16 cellular contexts compared by ENCODE assay signal in genomic region chr10:130461631-130462030, GRCh38.
DNase-seq lines count a peak whose midpoint lies in the region; ATAC-seq and TF ChIP-seq lines count a peak whose summit lies in the region.
"Had no signal": no experiment of that assay in that cellular context is flagged by ENCODE, and none has a peak within 500 bp of the region (broad histone marks: within the 10 kb centered on the region; RNA-seq: fewer than 3 reads in every experiment).

No MANE protein-coding gene starts in this region.

- TF ChIP-seq CTCF in coronary artery (IDR thresholded peaks at IDR 0.05) = no peak
- no peak for TF ChIP-seq CTCF in osteocyte (IDR thresholded peaks at IDR 0.05)

- H3K27ac Mint-ChIP-seq in activated CD8-positive, alpha-beta memory T cell treated with anti-CD3 and anti-CD28 coated beads, Interleukin-2, amount 10 ng/mL, durations not matched to agents 7 days and 5 days = no peak overlapping the region
- H3K27ac Mint-ChIP-seq in osteocyte (ENCODE audit: unreplicated experiment) = no peak overlapping the region
- H3K27ac Mint-ChIP-seq: B cell; CD4-positive, alpha-beta T cell; GM23338 had no signal

- H3K4me3 Mint-ChIP-seq in activated CD8-positive, alpha-beta memory T cell treated with anti-CD3 and anti-CD28 coated beads, Interleukin-2, amount 10 ng/mL, durations not matched to agents 7 days and 5 days = no peak overlapping the region
- H3K4me3 Mint-ChIP-seq in osteocyte (ENCODE audit: unreplicated experiment) = no peak overlapping the region
- H3K4me3 Mint-ChIP-seq: B cell; CD4-positive, alpha-beta T cell; GM23338 had no signal

- ATAC-seq in activated CD8-positive, alpha-beta memory T cell treated with anti-CD3 and anti-CD28 coated beads, Interleukin-2, amount 10 ng/mL, durations not matched to agents 7 days and 5 days = no peak
- ATAC-seq: GM12878, GM23338 had no signal

- H3K9me3 Mint-ChIP-seq in activated CD8-positive, alpha-beta memory T cell treated with anti-CD3 and anti-CD28 coated beads, Interleukin-2, amount 10 ng/mL, durations not matched to agents 7 days and 5 days (ENCODE audit: low read depth) = peaks cover 5% of the 10 kb centered on the region
- peaks cover 48% of the 10 kb centered on the region for H3K9me3 Mint-ChIP-seq in osteocyte (ENCODE audit: unreplicated experiment)
- H3K9me3 Mint-ChIP-seq: CD4-positive, alpha-beta T cell had no signal

- H3K27me3 Mint-ChIP-seq in activated CD8-positive, alpha-beta memory T cell treated with anti-CD3 and anti-CD28 coated beads, Interleukin-2, amount 10 ng/mL, durations not matched to agents 7 days and 5 days = no peaks in the 10 kb centered on the region
- no peaks in the 10 kb centered on the region for H3K27me3 Mint-ChIP-seq in osteocyte (ENCODE audit: unreplicated experiment)

- no peaks in the 10 kb centered on the region for H4K20me1 ChIP-seq in BLaER1

- CTCF ChIA-PET in activated CD8-positive, alpha-beta memory T cell treated with anti-CD3 and anti-CD28 coated beads, Interleukin-2, amount 10 ng/mL, durations not matched to agents 7 days and 5 days (lab: Charles Lee) = no interaction called here

- H3K9ac ChIP-seq in BLaER1 = no peak overlapping the region

- no peaks in the 10 kb centered on the region for H3K9me3 ChIP-seq in BLaER1
- H3K9me3 ChIP-seq: Caco-2 had no signal

- no peaks in the 10 kb centered on the region for H3K4me1 Mint-ChIP-seq in activated CD8-positive, alpha-beta memory T cell treated with anti-CD3 and anti-CD28 coated beads, Interleukin-2, amount 10 ng/mL, durations not matched to agents 7 days and 5 days
- H3K4me1 Mint-ChIP-seq in osteocyte (ENCODE audit: unreplicated experiment) = no peaks in the 10 kb centered on the region
- H3K4me1 Mint-ChIP-seq: B cell, GM23338 had no signal

- H3K36me3 Mint-ChIP-seq in activated CD8-positive, alpha-beta memory T cell treated with anti-CD3 and anti-CD28 coated beads, Interleukin-2, amount 10 ng/mL, durations not matched to agents 7 days and 5 days = no peaks in the 10 kb centered on the region
- H3K36me3 Mint-ChIP-seq in osteocyte (ENCODE audit: unreplicated experiment) = no peaks in the 10 kb centered on the region

- DNase-seq in activated CD8-positive, alpha-beta memory T cell treated with anti-CD3 and anti-CD28 coated beads, Interleukin-2, amount 10 ng/mL, durations not matched to agents 7 days and 5 days = peak; percentile 9
- no peak for DNase-seq in activated CD8-positive, alpha-beta memory T cell treated with anti-CD3 and anti-CD28 coated beads, Interleukin-2, amount 50 U/mL, for 4 hours
- DNase-seq in coronary artery (ENCODE audit: low spot score) (peak; percentile 12), osteocyte (ENCODE audit: extremely low spot score, unreplicated experiment) (peak; percentile 67), NCI-H2107 (lab: John Stamatoyannopoulos, UW) (no peak), NCI-H146 treated with DMSO at 0.1 percent for 48 hours (lab: John Stamatoyannopoulos, UW; ENCODE audit: unreplicated experiment) (no peak)
- DNase-seq: Caco-2; CD4-positive, alpha-beta T cell; DND-41; EL; HCEC 1CT had no signal

- H3K27ac ChIP-seq in BLaER1 = no peak overlapping the region
- no peak overlapping the region for H3K27ac ChIP-seq in coronary artery
- H3K27ac ChIP-seq: C4-2B had no signal

- no peaks in the 10 kb centered on the region for H3K27me3 ChIP-seq in BLaER1

- peaks cover 56% of the 10 kb centered on the region for H3K4me1 ChIP-seq in BLaER1
- H3K4me1 ChIP-seq: Caco-2 had no signal

- H3K36me3 ChIP-seq in BLaER1 = no peaks in the 10 kb centered on the region

- peak overlapping the region; percentile 67 for H3K4me2 ChIP-seq in BLaER1
- H3K4me2 ChIP-seq: GM23338 had no signal

- no peak overlapping the region for H3K4me3 ChIP-seq in BLaER1
- H3K4me3 ChIP-seq in coronary artery = no peak overlapping the region
- H3K4me3 ChIP-seq: GM12878, GM23338 had no signal

Comparison
In these comparisons a context has a peak if more than half of its experiments do, and no peak if none do; other contexts are left out.
1. DNase-seq: peak in activated CD8-positive, alpha-beta memory T cell treated with anti-CD3 and anti-CD28 coated beads, Interleukin-2, amount 10 ng/mL, durations not matched to agents 7 days and 5 days (single experiment), coronary artery (single experiment) and osteocyte (single experiment); none in activated CD8-positive, alpha-beta memory T cell treated with anti-CD3 and anti-CD28 coated beads, Interleukin-2, amount 50 U/mL, for 4 hours (single experiment), NCI-H2107 (single experiment) and NCI-H146 treated with DMSO at 0.1 percent for 48 hours (single experiment).